ENCODE assay signal across 10 cellular contexts in genomic region chr1:198678901-198679329, GRCh38. TPM values are rescaled to one million over a fixed set of nuclear protein-coding genes. Genes with fewer than 3 reads are reported as not detected.
A peak's percentile ranks its signal among the peaks of the same experiment; 100 is the strongest.
DNase-seq lines count a peak whose midpoint lies in the region; ATAC-seq, FAIRE-seq and TF ChIP-seq lines count a peak whose summit lies in the region.
"Had no signal": no experiment of that assay in that cellular context is flagged by ENCODE, and none has a peak within 500 bp of the region (broad histone marks: within the 10 kb centered on the region; RNA-seq: fewer than 3 reads in every experiment).

No MANE protein-coding gene starts in this region.

- no peak overlapping the region for H2AFZ ChIP-seq in HepG2 (ENCODE audit: low read length)

- H3K36me3 ChIP-seq in right lobe of liver: no peaks in the 10 kb centered on the region
- H3K36me3 ChIP-seq in HepG2 (replicated peaks in 1 of 2; ENCODE audit: control insufficient read depth in 1 of 2, insufficient read depth in 2 of 2, low read length in 2 of 2): no peaks in the 10 kb centered on the region

- peak in 3 of 4 donors; percentile 12 to 19 (median 18) for ATAC-seq in right lobe of liver
- ATAC-seq in HepG2: no peak
- peak; percentile 30 for ATAC-seq in HG03196 (IDR thresholded peaks at IDR 0.05; ENCODE audit: unreplicated experiment)
- ATAC-seq in activated naive CD4-positive, alpha-beta T cell treated with anti-CD3 and anti-CD28 coated beads, Interleukin-2, amount 50 U/mL, for 72 hours: peak in 1 of 2 donors; percentile 37

- WGBS in right lobe of liver (ENCODE audit: insufficient coverage, low coverage, low lambda C conversion rate, missing lambda C conversion rate): 73% methylated on average over 6 of the region's 12 CpGs
- 63% methylated on average over 12 of the region's 12 CpGs for WGBS in HepG2 (ENCODE audit: low lambda C conversion rate)

- no peaks in the 10 kb centered on the region for H3K4me1 ChIP-seq in right lobe of liver
- H3K4me1 ChIP-seq in HepG2 (ENCODE audit: insufficient read depth, low read length): no peaks in the 10 kb centered on the region

- H3K4me2 ChIP-seq in HepG2 (ENCODE audit: low read depth, low read length): no peak overlapping the region

- TF ChIP-seq CTCF in right lobe of liver (IDR thresholded peaks at IDR 0.05): no peak
- TF ChIP-seq CTCF in HepG2 (CRISPR knock-in tag; IDR thresholded peaks at IDR 0.05): no peak

- no peak overlapping the region for H3K9ac ChIP-seq in HepG2 (ENCODE audit: insufficient read depth, low read depth, low read length)

- H3K27me3 ChIP-seq in right lobe of liver: no peaks in the 10 kb centered on the region
- H3K27me3 ChIP-seq in HepG2 (ENCODE audit: control insufficient read depth in 1 of 2, insufficient read depth in 2 of 2, low read length in 2 of 2): no peaks in the 10 kb centered on the region

- no peak for TF ChIP-seq EP300 in HepG2 (IDR thresholded peaks at IDR 0.05; ENCODE audit: low read depth in 2 of 2, low read length in 2 of 2)
- no peak for TF ChIP-seq EP300 in HepG2 (CRISPR knock-in tag; IDR thresholded peaks at IDR 0.05; ENCODE audit: borderline replicate concordance)

- no peaks in the 10 kb centered on the region for H3K9me3 ChIP-seq in right lobe of liver
- H3K9me3 ChIP-seq in HepG2 (ENCODE audit: low read length): no peaks in the 10 kb centered on the region

- peaks cover 10 to 45% of the 10 kb centered on the region in 2 donors for H3K36me3 Mint-ChIP-seq in activated naive CD4-positive, alpha-beta T cell treated with anti-CD3 and anti-CD28 coated beads, Interleukin-2, amount 50 U/mL, for 72 hours

- in situ Hi-C loops in HepG2 (cut with HindIII; ENCODE audit: extremely low pct_ligation_motif_present, low pct_unique_long_range_greater_than_20kb): loop anchor here (25.0 kb wide), 1 partner anchor 592 kb away; no protein-coding TSS in a partner anchor

- intact Hi-C loops in right lobe of liver (cut with DNase I) (no loop called here), HepG2 (cut with micrococcal nuclease; ENCODE audit: unreplicated experiment) (no loop called here)

- peak overlapping the region; percentile 90 to 91 for H3K27ac Mint-ChIP-seq in activated naive CD4-positive, alpha-beta T cell treated with anti-CD3 and anti-CD28 coated beads, Interleukin-2, amount 50 U/mL, for 72 hours
- H3K27ac Mint-ChIP-seq: endodermal cell had no signal

- no TSS peak for BruUV-seq in HepG2 (replicated peaks; lab: Mats Ljungman, UMichigan)

- H3K4me3 ChIP-seq in right lobe of liver: no peak overlapping the region
- no peak overlapping the region for H3K4me3 ChIP-seq in HepG2 (replicated peaks in 1 of 3; ENCODE audit: insufficient read depth in 1 of 3, low read depth in 2 of 3, low read length in 3 of 3)

- POLR2A ChIA-PET in HepG2 (lab: Yijun Ruan, JAX): no interaction called here

- peaks cover 0 to 3% of the 10 kb centered on the region in 2 donors for H3K9me3 Mint-ChIP-seq in activated naive CD4-positive, alpha-beta T cell treated with anti-CD3 and anti-CD28 coated beads, Interleukin-2, amount 50 U/mL, for 72 hours
- H3K9me3 Mint-ChIP-seq: endodermal cell had no signal

- FAIRE-seq in HepG2 (lab: Jason Lieb, UNC): no peak

- CTCF ChIA-PET in HepG2 (lab: Yijun Ruan, JAX; ENCODE audit: low intra/inter-chr PET ratio, low total read pairs): no interaction called here

- TF ChIP-seq POLR2A in right lobe of liver (IDR thresholded peaks at IDR 0.05): no peak
- TF ChIP-seq POLR2A in HepG2 (IDR thresholded peaks at IDR 0.05; ENCODE audit: insufficient read depth in 1 of 2, low read depth in 2 of 2, low read length in 2 of 2): no peak

- H4K20me1 ChIP-seq in HepG2 (ENCODE audit: insufficient read depth, low read length): no peaks in the 10 kb centered on the region

- H3K79me2 ChIP-seq in HepG2 (ENCODE audit: insufficient read depth, low read length): no peaks in the 10 kb centered on the region

- DNase-seq in right lobe of liver (no peak), HepG2 (ENCODE audit: low spot score) (no peak), RPMI8226 (no peak), AML-193 (lab: John Stamatoyannopoulos, UW) (no peak), islet precursor cell (no peak), glomerular visceral epithelial cell (ENCODE audit: extremely low spot score) (no peak)
- peak in 1 of 2 donors; percentile 36 for DNase-seq in activated naive CD4-positive, alpha-beta T cell treated with anti-CD3 and anti-CD28 coated beads, Interleukin-2, amount 50 U/mL, for 72 hours (ENCODE audit: low spot score in 2 of 2)
- DNase-seq: endodermal cell, NCI-H446 treated with DMSO at 0.1 percent for 48 hours had no signal

- H3K27ac ChIP-seq in right lobe of liver (no peak overlapping the region), HepG2 (ENCODE audit: extremely low read length, insufficient read depth, low read length) (no peak overlapping the region)

- no peak for TF ChIP-seq RAD21 in HepG2 (CRISPR knock-in tag; IDR thresholded peaks at IDR 0.05)

TF ChIP-seq in HepG2, 621 proteins besides CTCF, POLR2A, EP300 and RAD21:
- TF ChIP-seq SNRNP70 (IDR thresholded peaks at IDR 0.05; ENCODE audit: low read depth, low read length) (no peak), ISL2 (CRISPR knock-in tag; IDR thresholded peaks at IDR 0.05) (no peak), ZNF720 (CRISPR knock-in tag; IDR thresholded peaks at IDR 0.05) (no peak), ZNF256 (CRISPR knock-in tag; conservative IDR thresholded peaks at IDR 0.05) (no peak), CSRNP1 (CRISPR knock-in tag; IDR thresholded peaks at IDR 0.05) (no peak), CERS6 (CRISPR knock-in tag; IDR thresholded peaks at IDR 0.05) (no peak), KMT2A (CRISPR knock-in tag; IDR thresholded peaks at IDR 0.05) (no peak), ZNF414 (CRISPR knock-in tag; IDR thresholded peaks at IDR 0.05) (no peak), SP4 (CRISPR knock-in tag; IDR thresholded peaks at IDR 0.05) (no peak)

RNA-seq across cellular contexts. Expression of gene PTPRC, which starts 40.1 kb away (rescaled TPM):
- 10 to 100 TPM in 4 of 6 experiments, 1 to 10 TPM in 2; 5.1 to 55.7 (median 13.2) TPM for total RNA-seq in right lobe of liver
- total RNA-seq in HepG2 (2016; rRNA removed; fragmentation: Illumina TruSeq; extraction: Trizol): not detected in 2 replicates
- not detected in 2 replicates for total RNA-seq in HepG2 (2016; cell fraction: cytosol; rRNA removed; fragmentation: Illumina TruSeq; extraction: Trizol; ENCODE audit: low read depth)
- not detected in 2 replicates for total RNA-seq in HepG2 (2016; cell fraction: insoluble cytoplasmic fraction; rRNA removed; fragmentation: Illumina TruSeq; extraction: Trizol)
- total RNA-seq in HepG2 (2016; cell fraction: membrane; rRNA removed; fragmentation: Illumina TruSeq; extraction: Trizol): not detected in 2 replicates
- not detected in 2 replicates for total RNA-seq in HepG2 (2016; cell fraction: nucleus; rRNA removed; fragmentation: Illumina TruSeq; extraction: Trizol)
- polyA plus RNA-seq in HepG2 (2011; rRNA removed): not detected in 2 replicates
- 0.01 TPM in 1 of 2 replicates, not detected in the other for polyA plus RNA-seq in HepG2 (2011; cell fraction: cytosol; rRNA removed)
- polyA plus RNA-seq in HepG2 (2011; cell fraction: nucleus; rRNA removed): 0.07 TPM in 1 of 2 replicates, not detected in the other
- not detected in 2 replicates for polyA plus RNA-seq in HepG2 (2012)
- not detected in 2 replicates for polyA plus RNA-seq in HepG2 (2016; cell fraction: cytosol; fragmentation: Illumina TruSeq; extraction: Trizol; ENCODE audit: low read depth)
- polyA plus RNA-seq in HepG2 (2016; cell fraction: insoluble cytoplasmic fraction; fragmentation: Illumina TruSeq; extraction: Trizol; ENCODE audit: low read depth): not detected in 2 replicates
- polyA plus RNA-seq in HepG2 (2016; cell fraction: membrane; fragmentation: Illumina TruSeq; extraction: Trizol; ENCODE audit: low read depth): not detected in 2 replicates
- polyA plus RNA-seq in HepG2 (2016; cell fraction: nucleus; fragmentation: Illumina TruSeq; extraction: Trizol; ENCODE audit: insufficient read depth, low read depth): not detected in 2 replicates
- polyA minus RNA-seq in HepG2 (2011; rRNA and poly(A)+ RNA removed; ENCODE audit: low replicate concordance): 0.21 TPM in 1 of 2 replicates, not detected in the other
- polyA minus RNA-seq in HepG2 (2011; cell fraction: cytosol; rRNA and poly(A)+ RNA removed): not detected in 2 replicates
- not detected in 2 replicates for polyA minus RNA-seq in HepG2 (2011; cell fraction: nucleus; rRNA and poly(A)+ RNA removed)
- total RNA-seq in activated naive CD4-positive, alpha-beta T cell treated with anti-CD3 and anti-CD28 coated beads, Interleukin-2, amount 50 U/mL, for 72 hours: 100 to 1,000 TPM; 433 to 644 TPM

Comparison
In these comparisons a context has a peak if more than half of its experiments do, and no peak if none do; other contexts are left out.
1. RNA of gene PTPRC, which starts 40.1 kb away (total RNA-seq): 433 to 644 TPM in activated naive CD4-positive, alpha-beta T cell treated with anti-CD3 and anti-CD28 coated beads, Interleukin-2, amount 50 U/mL, for 72 hours; 5.1 to 55.7 TPM in right lobe of liver and not detected in HepG2; every median in the first group is over 4 times any median in the second.